Comparison of ENCODE assay signal across 9 cellular contexts in genomic region chr5:153896701-153897100, GRCh38.
A peak's percentile ranks its signal among the peaks of the same experiment; 100 is the strongest.
DNase-seq lines count a peak whose midpoint lies in the region; ATAC-seq, FAIRE-seq and TF ChIP-seq lines count a peak whose summit lies in the region.
"Had no signal": no experiment of that assay in that cellular context is flagged by ENCODE, and none has a peak within 500 bp of the region (broad histone marks: within the 10 kb centered on the region; RNA-seq: fewer than 3 reads in every experiment).

No MANE protein-coding gene starts in this region.

- H3K9me3 ChIP-seq in SK-N-SH (no peaks in the 10 kb centered on the region), small intestine (ENCODE audit: control insufficient read depth, low read depth) (no peaks in the 10 kb centered on the region)

- H3K27ac ChIP-seq in SK-N-SH (ENCODE audit: low read depth in 2 of 2, low read length in 1 of 2) = no peak overlapping the region
- H3K27ac ChIP-seq in small intestine (ENCODE audit: low read depth in 1 of 2, low read length in 1 of 2) = no peak overlapping the region
- no peak overlapping the region for H3K27ac ChIP-seq in dorsolateral prefrontal cortex

- no peak for TF ChIP-seq CTCF in SK-N-SH (IDR thresholded peaks at IDR 0.05)
- no peak for TF ChIP-seq CTCF in WTC11 (IDR thresholded peaks at IDR 0.05)
- no peak for TF ChIP-seq CTCF in dorsolateral prefrontal cortex (IDR thresholded peaks at IDR 0.05 in 54 of 56, conservative IDR thresholded peaks at IDR 0.05 in 2 of 56; ENCODE audit: low read depth in 1 of 56, partially characterized antibody in 56 of 56)

- H3K4me1 ChIP-seq in SK-N-SH (ENCODE audit: control insufficient read depth in 1 of 2, insufficient read depth in 2 of 2, low read depth in 1 of 2, low read length in 1 of 2) (peaks cover 0 to 7% of the 10 kb centered on the region in 2 experiments; a peak in 2 of 4 replicates), small intestine (ENCODE audit: control insufficient read depth in 2 of 2, insufficient read depth in 1 of 2, low read depth in 1 of 2, low read length in 1 of 2) (no peaks in the 10 kb centered on the region)

- no peak for TF ChIP-seq EP300 in SK-N-SH (IDR thresholded peaks at IDR 0.05; ENCODE audit: borderline replicate concordance in 1 of 2, low read depth in 1 of 2, low read length in 1 of 2)

- CTCF ChIA-PET in SK-N-SH (lab: Yijun Ruan, JAX) (interaction anchor here (1.6 to 3.9 kb wide), 2 partner anchors 8 to 26 kb away, joined by 3 to 13 read pairs; no protein-coding TSS in a partner anchor), WTC11 (lab: Charles Lee) (no interaction called here)

- no peak overlapping the region for H2AFZ ChIP-seq in SK-N-SH (ENCODE audit: low read depth)

- no peak overlapping the region for H3K27ac Mint-ChIP-seq in WTC11
- H3K27ac Mint-ChIP-seq: naive B cell had no signal

- H3F3A ChIP-seq in SK-N-SH (replicated peaks; ENCODE audit: insufficient read depth) = peaks cover 12% of the 10 kb centered on the region

- no peak overlapping the region for H3K4me3 Mint-ChIP-seq in WTC11
- H3K4me3 Mint-ChIP-seq: naive B cell had no signal

- TF ChIP-seq RAD21 in SK-N-SH (IDR thresholded peaks at IDR 0.05; ENCODE audit: low read length) = no peak

- no peak for FAIRE-seq in small intestine (lab: Jason Lieb, UNC)

- H3K36me3 Mint-ChIP-seq in WTC11 = no peaks in the 10 kb centered on the region
- H3K36me3 Mint-ChIP-seq: naive B cell had no signal

- no peaks in the 10 kb centered on the region for H3K4me1 Mint-ChIP-seq in WTC11
- H3K4me1 Mint-ChIP-seq: naive B cell had no signal

- ATAC-seq in GM19468 (IDR thresholded peaks at IDR 0.05; ENCODE audit: extremely low read depth, unreplicated experiment) = peak; percentile 98
- peak; percentile 99 for ATAC-seq in HG03442 (IDR thresholded peaks at IDR 0.05; ENCODE audit: unreplicated experiment)
- no peak for ATAC-seq in WTC11

- H4K20me1 ChIP-seq in SK-N-SH (ENCODE audit: insufficient read depth) = no peaks in the 10 kb centered on the region

- H3K27me3 Mint-ChIP-seq in WTC11 (ENCODE audit: low read depth) = no peaks in the 10 kb centered on the region; the same call in 1 of the 2 replicates

- no peaks in the 10 kb centered on the region for H3K9me3 Mint-ChIP-seq in WTC11

- H3K4me3 ChIP-seq in SK-N-SH (ENCODE audit: low read depth in 2 of 2, low read length in 1 of 2) = no peak overlapping the region
- H3K4me3 ChIP-seq in small intestine (ENCODE audit: low read depth in 1 of 2, low read length in 2 of 2) = no peak overlapping the region
- no peak overlapping the region for H3K4me3 ChIP-seq in dorsolateral prefrontal cortex

- H3K4me2 ChIP-seq in SK-N-SH = no peak overlapping the region

- intact Hi-C loops in dorsolateral prefrontal cortex (cut with DNase I) = no loop called here

- POLR2A ChIA-PET in SK-N-SH (lab: Yijun Ruan, JAX) = no interaction called here
- POLR2A ChIA-PET in WTC11 (lab: Charles Lee) = no interaction called here

- no peak overlapping the region for H3K9ac ChIP-seq in SK-N-SH

- H3K36me3 ChIP-seq in SK-N-SH (replicated peaks in 1 of 2; ENCODE audit: control insufficient read depth in 1 of 2, insufficient read depth in 2 of 2, low read length in 1 of 2) (no peaks in the 10 kb centered on the region), small intestine (ENCODE audit: control insufficient read depth in 2 of 2, insufficient read depth in 2 of 2, low read length in 2 of 2) (no peaks in the 10 kb centered on the region)

- no peaks in the 10 kb centered on the region for H3K79me2 ChIP-seq in SK-N-SH (ENCODE audit: insufficient read depth)

- H3K27me3 ChIP-seq in SK-N-SH (ENCODE audit: insufficient read depth) (no peaks in the 10 kb centered on the region), small intestine (ENCODE audit: control insufficient read depth in 2 of 2, insufficient read depth in 2 of 2, low read length in 2 of 2) (peaks cover 0 to 2% of the 10 kb centered on the region in 2 donors), dorsolateral prefrontal cortex (no peaks in the 10 kb centered on the region)

- H3K9me2 ChIP-seq in SK-N-SH = no peaks in the 10 kb centered on the region

- DNase-seq in DMS79 (lab: John Stamatoyannopoulos, UW) = peak; percentile 64
- DNase-seq in SK-N-SH = no peak
- peak; percentile 1 for DNase-seq in small intestine
- no peak for DNase-seq in WTC11 (ENCODE audit: low spot score)
- DNase-seq in dorsolateral prefrontal cortex = no peak
- DNase-seq in HK-2 (ENCODE audit: unreplicated experiment) = no peak
- DNase-seq: naive B cell had no signal

TF ChIP-seq in SK-N-SH, 30 proteins besides CTCF, POLR2A, EP300 and RAD21:
- TF ChIP-seq TEAD4 (IDR thresholded peaks at IDR 0.05; ENCODE audit: borderline replicate concordance, insufficient read depth) (no peak), NFIC (IDR thresholded peaks at IDR 0.05; ENCODE audit: borderline replicate concordance) (peak; percentile 66), SIN3A (IDR thresholded peaks at IDR 0.05; ENCODE audit: borderline replicate concordance, low read depth, low read length) (no peak), EZH2phosphoT487 (IDR thresholded peaks at IDR 0.05; ENCODE audit: borderline replicate concordance, low read depth) (no peak)
- TF ChIP-seq, protein P1, sequence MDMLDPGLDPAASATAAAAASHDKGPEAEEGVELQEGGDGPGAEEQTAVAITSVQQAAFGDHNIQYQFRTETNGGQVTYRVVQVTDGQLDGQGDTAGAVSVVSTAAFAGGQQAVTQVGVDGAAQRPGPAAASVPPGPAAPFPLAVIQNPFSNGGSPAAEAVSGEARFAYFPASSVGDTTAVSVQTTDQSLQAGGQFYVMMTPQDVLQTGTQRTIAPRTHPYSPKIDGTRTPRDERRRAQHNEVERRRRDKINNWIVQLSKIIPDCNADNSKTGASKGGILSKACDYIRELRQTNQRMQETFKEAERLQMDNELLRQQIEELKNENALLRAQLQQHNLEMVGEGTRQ (IDR thresholded peaks at IDR 0.05; ENCODE audit: borderline replicate concordance, low read depth, low read length) = no peak

TF ChIP-seq in WTC11, 78 proteins besides CTCF, POLR2A, EP300 and RAD21:
- no peak for TF ChIP-seq OVOL2 (CRISPR knock-in tag; IDR thresholded peaks at IDR 0.05; ENCODE audit: borderline replicate concordance)
- TF ChIP-seq JUN (CRISPR knock-in tag; IDR thresholded peaks at IDR 0.05) = no peak
- no peak for TF ChIP-seq ETV6 (CRISPR knock-in tag; IDR thresholded peaks at IDR 0.05)
- no peak for TF ChIP-seq TCF7 (CRISPR knock-in tag; IDR thresholded peaks at IDR 0.05; ENCODE audit: low read depth)
- TF ChIP-seq ZNF416 (CRISPR knock-in tag; IDR thresholded peaks at IDR 0.05) = no peak

Comparison
In these comparisons a context has a peak if more than half of its experiments do, and no peak if none do; other contexts are left out.
1. DNase-seq: peak in DMS79 (single experiment) and small intestine (single experiment); none in SK-N-SH (single experiment), WTC11 (single experiment), dorsolateral prefrontal cortex (0 of 10) and HK-2 (single experiment).